2 cellular contexts compared by ENCODE assay signal in genomic region chr12:98639526-98639925, GRCh38.
TF ChIP-seq lines count a peak whose summit lies in the region.

No MANE protein-coding gene starts in this region.

TF ChIP-seq in HEK293, 187 proteins besides CTCF, POLR2A, EP300 and RAD21:
- no peak for TF ChIP-seq ZNF792 (tag by site-specific recombination; IDR thresholded peaks at IDR 0.05)
- 0 out of 2 replicates have a peak, but pooled peaks have one; percentile 38 for TF ChIP-seq SP7 (tag by site-specific recombination; IDR thresholded peaks at IDR 0.05)
TF ChIP-seq in HEK293: peak in this region for 1.

TF ChIP-seq in endothelial cell of umbilical vein, 7 proteins besides CTCF, POLR2A, EP300 and RAD21:
- no peak for TF ChIP-seq EZH2 (IDR thresholded peaks at IDR 0.05; ENCODE audit: borderline replicate concordance, low read depth, low read length, severe bottlenecking)
- TF ChIP-seq MYC (IDR thresholded peaks at IDR 0.05; ENCODE audit: low read depth, low read length): no peak
- no peak for TF ChIP-seq POLR2AphosphoS5 (IDR thresholded peaks at IDR 0.05; ENCODE audit: insufficient read depth, low read depth, low read length)
- no peak for TF ChIP-seq MAX (IDR thresholded peaks at IDR 0.05; ENCODE audit: insufficient read depth, insufficient read length)
- no peak for TF ChIP-seq JUN (IDR thresholded peaks at IDR 0.05; ENCODE audit: borderline replicate concordance, insufficient read depth, insufficient read length, low read depth)
- no peak for TF ChIP-seq GATA2 (IDR thresholded peaks at IDR 0.05; ENCODE audit: insufficient read depth, insufficient read length, low read depth, low read length)
- no peak for TF ChIP-seq FOS (IDR thresholded peaks at IDR 0.05; ENCODE audit: borderline replicate concordance, insufficient read depth, low read length)
